16 cellular contexts compared by ENCODE assay signal in the genomic region with DNA sequence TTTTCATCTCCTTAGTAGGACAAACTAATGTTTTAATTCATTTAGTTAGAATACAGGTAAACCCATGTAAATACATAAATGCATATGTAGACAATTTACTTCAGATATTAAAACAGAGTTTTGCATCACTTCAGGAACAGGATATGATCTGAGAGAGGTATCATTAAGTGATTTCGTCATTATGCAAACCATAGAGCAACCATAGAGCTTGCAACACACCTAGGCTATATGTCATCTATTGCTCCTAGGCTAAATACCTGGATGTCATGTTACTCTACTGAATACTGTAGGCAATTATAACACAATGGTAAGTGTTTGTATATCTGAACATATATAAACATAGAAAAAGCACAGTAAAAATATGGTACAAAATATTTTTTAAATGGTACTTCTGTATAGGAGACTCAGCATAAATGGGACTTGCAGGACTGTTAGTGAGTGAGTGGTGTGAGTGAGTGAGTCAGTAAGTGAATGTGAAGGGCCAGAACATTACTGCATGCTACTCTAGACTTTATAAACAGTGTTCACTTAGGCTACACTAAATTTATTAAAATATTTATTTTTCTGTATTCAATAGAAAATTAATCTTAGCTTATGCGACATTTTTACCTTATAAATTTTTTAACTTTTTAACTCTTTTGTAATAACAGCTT.
DNase-seq lines count a peak whose midpoint lies in the region; ATAC-seq, FAIRE-seq and TF ChIP-seq lines count a peak whose summit lies in the region.
"Had no signal": no experiment of that assay in that cellular context is flagged by ENCODE, and none has a peak within 500 bp of the region (broad histone marks: within the 10 kb centered on the region; RNA-seq: fewer than 3 reads in every experiment).

No MANE protein-coding gene starts in this region.

- no peak overlapping the region for H3K4me3 Mint-ChIP-seq in type B pancreatic cell
- H3K4me3 Mint-ChIP-seq: IgD-negative memory B cell had no signal

- TF ChIP-seq CTCF in type B pancreatic cell (conservative IDR thresholded peaks at IDR 0.05), result no peak

- peaks cover 4% of the 10 kb centered on the region for H3K9me3 Mint-ChIP-seq in type B pancreatic cell

- FAIRE-seq in RCC 7860 (lab: Jason Lieb, UNC) (peak; percentile 60), colon (lab: Jason Lieb, UNC) (peak; percentile 10)
- FAIRE-seq: D721Med had no signal

- peaks cover 3% of the 10 kb centered on the region for H3K36me3 Mint-ChIP-seq in type B pancreatic cell
- H3K36me3 Mint-ChIP-seq: IgD-negative memory B cell had no signal

- H3K27me3 Mint-ChIP-seq in type B pancreatic cell, result no peaks in the 10 kb centered on the region
- H3K27me3 Mint-ChIP-seq: IgD-negative memory B cell had no signal

- DNase-seq in NCI-H748 (lab: John Stamatoyannopoulos, UW; ENCODE audit: unreplicated experiment) (peak; percentile 28), NCI-H748 treated with DMSO at 0.1 percent for 48 hours (lab: John Stamatoyannopoulos, UW) (no peak), RCC 7860 (ENCODE audit: low spot score) (no peak), type B pancreatic cell (ENCODE audit: extremely low spot score, unreplicated experiment) (no peak), HCEC 1CT (no peak)
- DNase-seq: GOT3, NCI-H1092, NCI-H1417 treated with DMSO at 0.1 percent for 48 hours, NCI-H1694 treated with DMSO at 0.1 percent for 48 hours, NCI-H446 treated with DMSO at 0.1 percent for 48 hours, NCI-H526, SK-N-SH had no signal

- H3K4me1 Mint-ChIP-seq in type B pancreatic cell (ENCODE audit: unreplicated experiment), result no peaks in the 10 kb centered on the region
- H3K4me1 Mint-ChIP-seq: IgD-negative memory B cell had no signal

- ATAC-seq in GM18511 (IDR thresholded peaks at IDR 0.05; ENCODE audit: unreplicated experiment), result no peak

- peak overlapping the region; percentile 65 for H3K27ac Mint-ChIP-seq in type B pancreatic cell
- H3K27ac Mint-ChIP-seq: IgD-negative memory B cell had no signal
